Comparison of ENCODE assay signal across 8 cellular contexts in genomic region chr11:114738954-114739353, GRCh38.
DNase-seq lines count a peak whose midpoint lies in the region; ATAC-seq, FAIRE-seq and TF ChIP-seq lines count a peak whose summit lies in the region.

No MANE protein-coding gene starts in this region.

- peak; percentile 24 for DNase-seq in activated naive CD4-positive, alpha-beta T cell treated with Interleukin-2 at 50 U/mL for 16 hours
- DNase-seq in activated naive CD4-positive, alpha-beta T cell (lab: John Stamatoyannopoulos, UW): no peak
- peak; percentile 12 for DNase-seq in HuH-7 (ENCODE audit: low spot score)
- peak; percentile 27 for DNase-seq in Panc1 (ENCODE audit: low read depth, low spot score)
- peak; percentile 65 for DNase-seq in bronchial epithelial cell (ENCODE audit: low read depth)
- DNase-seq in lung (ENCODE audit: low spot score): no peak
- no peak for DNase-seq in upper lobe of right lung
- no peak for DNase-seq in effector CD8-positive, alpha-beta T cell (lab: John Stamatoyannopoulos, UW)

- TF ChIP-seq CTCF in Panc1 (IDR thresholded peaks at IDR 0.05) (peak; percentile 81), bronchial epithelial cell (IDR thresholded peaks at IDR 0.05; ENCODE audit: insufficient read depth, low read length, severe bottlenecking) (peak; percentile 80), lung (IDR thresholded peaks at IDR 0.05; ENCODE audit: control extremely low read depth, extremely low read depth) (peak; percentile 27), upper lobe of right lung (IDR thresholded peaks at IDR 0.05) (peak; percentile 76)

- in situ Hi-C loops in Panc1 (cut with HindIII; ENCODE audit: low pct_unique_long_range_greater_than_20kb, low sequenced_read_pairs): no loop called here

- H3K4me1 ChIP-seq in Panc1 (ENCODE audit: control insufficient read depth, insufficient read depth, low read length) (no peaks in the 10 kb centered on the region), lung (ENCODE audit: control insufficient read depth in 2 of 2, insufficient read depth in 2 of 2, low read length in 2 of 2) (no peaks in the 10 kb centered on the region), upper lobe of right lung (no peaks in the 10 kb centered on the region)

- ATAC-seq in Panc1 (peak; percentile 70; the same call in 1 of the 2 replicates), lung (ENCODE audit: insufficient read depth, low FRiP score) (no peak), upper lobe of right lung (peak; percentile 83)

- H3K9me3 ChIP-seq in Panc1 (ENCODE audit: control insufficient read depth, insufficient read depth, low read depth, low read length) (peaks cover 5% of the 10 kb centered on the region), lung (ENCODE audit: control insufficient read depth in 2 of 2, insufficient read depth in 1 of 2, low read length in 1 of 2) (peaks cover 3 to 5% of the 10 kb centered on the region in 2 donors), upper lobe of right lung (no peaks in the 10 kb centered on the region)

- POLR2A ChIA-PET in Panc1 (lab: Charles Lee): no interaction called here

- H3K27ac ChIP-seq in Panc1 (ENCODE audit: low read length) (no peak overlapping the region), lung (ENCODE audit: low read depth in 1 of 2, low read length in 1 of 2) (no peak overlapping the region), upper lobe of right lung (no peak overlapping the region)

- H3K4me3 ChIP-seq in Panc1 (ENCODE audit: low read depth in 2 of 2, low read length in 2 of 2) (no peak overlapping the region), bronchial epithelial cell (ENCODE audit: low read depth, low read length) (no peak overlapping the region), lung (no peak overlapping the region), upper lobe of right lung (no peak overlapping the region)

- H3K36me3 ChIP-seq in Panc1 (ENCODE audit: control insufficient read depth, insufficient read depth, low read length) (no peaks in the 10 kb centered on the region; the same call in 1 of the 2 replicates), bronchial epithelial cell (ENCODE audit: control insufficient read depth, insufficient read depth, low read length) (no peaks in the 10 kb centered on the region), lung (ENCODE audit: control insufficient read depth in 2 of 2, insufficient read depth in 2 of 2, low read length in 2 of 2) (no peaks in the 10 kb centered on the region), upper lobe of right lung (no peaks in the 10 kb centered on the region)

- H3K27me3 ChIP-seq in Panc1 (ENCODE audit: control insufficient read depth, insufficient read depth, low read length) (no peaks in the 10 kb centered on the region), bronchial epithelial cell (ENCODE audit: control insufficient read depth, insufficient read depth, low read length) (no peaks in the 10 kb centered on the region), lung (ENCODE audit: control insufficient read depth, insufficient read depth) (no peaks in the 10 kb centered on the region), upper lobe of right lung (no peaks in the 10 kb centered on the region)

- BruUV-seq in Panc1 (replicated peaks; lab: Mats Ljungman, UMichigan): no TSS peak

- CTCF ChIA-PET in Panc1 (lab: Charles Lee): interaction anchor here (0.6 to 1.0 kb wide), 5 partner anchors 25 to 827 kb away, joined by 3 to 6 read pairs (median 3); no protein-coding TSS in a partner anchor

- intact Hi-C loops in Panc1 (cut with micrococcal nuclease; ENCODE audit: unreplicated experiment): no loop called here
- intact Hi-C loops in upper lobe of right lung (cut with DNase I): no loop called here

- no peak for FAIRE-seq in bronchial epithelial cell (lab: Jason Lieb, UNC)

Comparison
In these comparisons a context has a peak if more than half of its experiments do, and no peak if none do; other contexts are left out.
1. DNase-seq: peak in activated naive CD4-positive, alpha-beta T cell treated with Interleukin-2 at 50 U/mL for 16 hours (single experiment), HuH-7 (single experiment), Panc1 (single experiment) and bronchial epithelial cell (single experiment); none in activated naive CD4-positive, alpha-beta T cell (0 of 4), lung (single experiment), upper lobe of right lung (single experiment) and effector CD8-positive, alpha-beta T cell (single experiment).
2. CTCF ChIP-seq: peak in every context shown above with its lines; median percentile 81 in Panc1; 80 in bronchial epithelial cell; 76 in upper lobe of right lung; 27 in lung.